In genomic region chr2:187542123-187542522, GRCh38 we compare ENCODE assay signal across 1 cellular context.
TF ChIP-seq lines count a peak whose summit lies in the region.

No MANE protein-coding gene starts in this region.

TF ChIP-seq in HCT116, 20 proteins besides CTCF, POLR2A, EP300 and RAD21 (continued from another document):
- TF ChIP-seq MAX (IDR thresholded peaks at IDR 0.05), result peak; percentile 12; the same call in 1 of the 2 replicates
- TF ChIP-seq EGR1 (IDR thresholded peaks at IDR 0.05; ENCODE audit: low read depth), result no peak
- no peak for TF ChIP-seq ZBTB33 (IDR thresholded peaks at IDR 0.05; ENCODE audit: extremely low read depth, insufficient replicate concordance, low read length)
